ENCODE assay signal across 20 cellular contexts in the genomic region with DNA sequence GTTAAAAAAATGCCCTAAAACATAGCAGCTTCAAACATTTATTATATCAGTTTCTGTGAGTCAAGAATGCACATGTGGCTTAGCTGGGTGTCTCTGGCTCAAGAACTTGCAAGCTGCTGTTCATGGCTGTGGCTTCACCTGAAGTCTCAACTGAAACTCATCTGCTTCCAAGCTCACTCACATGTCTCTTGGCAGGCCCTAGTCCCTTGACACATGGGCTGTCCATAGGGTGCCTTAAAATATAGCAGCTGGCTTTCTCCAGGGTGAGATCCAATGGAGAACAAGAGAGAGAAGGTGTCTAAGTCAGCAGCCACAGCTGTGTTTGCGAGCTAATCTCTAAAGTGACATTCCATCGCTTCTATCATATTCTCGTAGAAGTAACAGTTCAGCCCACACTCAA.
DNase-seq lines count a peak whose midpoint lies in the region; ATAC-seq and TF ChIP-seq lines count a peak whose summit lies in the region.
"Had no signal": no experiment of that assay in that cellular context is flagged by ENCODE, and none has a peak within 500 bp of the region (broad histone marks: within the 10 kb centered on the region; RNA-seq: fewer than 3 reads in every experiment).

No MANE protein-coding gene starts in this region.

- no peak overlapping the region for H4K12ac ChIP-seq in trophoblast cell (ENCODE audit: low read depth, low read length)

- H3K9me3 ChIP-seq in Loucy (ENCODE audit: insufficient read depth, low read depth, low read length) (no peaks in the 10 kb centered on the region), SJCRH30 (replicated peaks) (no peaks in the 10 kb centered on the region), trophoblast cell (ENCODE audit: insufficient read depth, low read depth, low read length) (no peaks in the 10 kb centered on the region)
- H3K9me3 ChIP-seq: SK-N-SH had no signal

- H3K23ac ChIP-seq in trophoblast cell (ENCODE audit: low read length) = no peak overlapping the region

- H3K4me3 ChIP-seq in Loucy (ENCODE audit: low read length, poor library complexity, severe bottlenecking) = no peak overlapping the region
- H3K4me3 ChIP-seq in SJCRH30 = no peak overlapping the region
- no peak overlapping the region for H3K4me3 ChIP-seq in trophoblast cell (ENCODE audit: low read depth, low read length)
- H3K4me3 ChIP-seq: BLaER1 treated with 17β-estradiol and CSF1 and Interleukin-3, amounts not matched to agents 10 nM and 100 nM had no signal

- H2AFZ ChIP-seq in Loucy (ENCODE audit: low read length) (0 out of 2 replicates have a peak overlapping the region, but pooled peaks have one; percentile 35), trophoblast cell (ENCODE audit: insufficient read depth, low read length, poor library complexity) (no peak overlapping the region)

- TF ChIP-seq CTCF in Loucy (conservative IDR thresholded peaks at IDR 0.05; ENCODE audit: low read length) = no peak

- H3K14ac ChIP-seq in trophoblast cell (ENCODE audit: low read length) = no peak overlapping the region

- H3K79me2 ChIP-seq in Loucy (ENCODE audit: insufficient read depth, low read length) = no peaks in the 10 kb centered on the region
- H3K79me2 ChIP-seq in trophoblast cell (ENCODE audit: control insufficient read depth, insufficient read depth, low read length, poor library complexity) = peaks cover 1% of the 10 kb centered on the region

- no CpG with 5 or more reads among the region's 3 CpGs for WGBS in trophoblast cell (ENCODE audit: extremely low coverage, insufficient coverage, insufficient read length)

- H4K8ac ChIP-seq in trophoblast cell (ENCODE audit: low read depth, low read length) = no peak overlapping the region

- H3K36me3 ChIP-seq in Loucy (ENCODE audit: insufficient read depth, low read length) = no peaks in the 10 kb centered on the region
- H3K36me3 ChIP-seq in SJCRH30 = no peaks in the 10 kb centered on the region
- H3K36me3 ChIP-seq in trophoblast cell (ENCODE audit: control insufficient read depth in 1 of 2, insufficient read depth in 2 of 2, low read length in 2 of 2) = no peaks in the 10 kb centered on the region
- H3K36me3 ChIP-seq: BLaER1 treated with 17β-estradiol and CSF1 and Interleukin-3, amounts not matched to agents 10 nM and 100 nM had no signal

- H3K9ac ChIP-seq in Loucy (ENCODE audit: low read depth, low read length, poor library complexity, severe bottlenecking) (no peak overlapping the region), trophoblast cell (ENCODE audit: low read length) (peak overlapping the region; percentile 61)
- H3K9ac ChIP-seq: BLaER1 treated with 17β-estradiol and CSF1 and Interleukin-3, amounts not matched to agents 10 nM and 100 nM; SK-N-SH had no signal

- peak overlapping the region; percentile 44 for H2BK12ac ChIP-seq in trophoblast cell (ENCODE audit: low read length)

- peak overlapping the region; percentile 5 for H2BK120ac ChIP-seq in trophoblast cell (ENCODE audit: insufficient read depth, low read length, poor library complexity)

- no peak overlapping the region for H2BK5ac ChIP-seq in trophoblast cell (ENCODE audit: low read depth, low read length, poor library complexity)

- peaks cover 8% of the 10 kb centered on the region for H3K79me1 ChIP-seq in trophoblast cell (ENCODE audit: low read length)

- H3K18ac ChIP-seq in trophoblast cell (ENCODE audit: low read length) = no peak overlapping the region

- H3K4me2 ChIP-seq in Loucy (ENCODE audit: low read depth, low read length, poor library complexity, severe bottlenecking) (peak overlapping the region; percentile 37), trophoblast cell (ENCODE audit: low read length) (no peak overlapping the region)
- H3K4me2 ChIP-seq: SK-N-SH had no signal

- peaks cover 36% of the 10 kb centered on the region for H3K4me1 ChIP-seq in Loucy (ENCODE audit: insufficient read depth, low read length, poor library complexity, severe bottlenecking)
- H3K4me1 ChIP-seq in SJCRH30 = peaks cover 40% of the 10 kb centered on the region
- H3K4me1 ChIP-seq in trophoblast cell (ENCODE audit: control insufficient read depth in 1 of 2, insufficient read depth in 2 of 2, low read length in 2 of 2) = peaks cover 0 to 2% of the 10 kb centered on the region in 2 experiments

- peak overlapping the region; percentile 4 for H4K91ac ChIP-seq in trophoblast cell (ENCODE audit: low read depth, low read length)

- H3F3A ChIP-seq in Loucy (ENCODE audit: low read depth) = no peaks in the 10 kb centered on the region; the same call in 1 of the 2 replicates

- ATAC-seq in HG02870 (IDR thresholded peaks at IDR 0.05; ENCODE audit: unreplicated experiment) = no peak
- no peak for ATAC-seq in HG02610 (IDR thresholded peaks at IDR 0.05; ENCODE audit: unreplicated experiment)

- H3K27ac ChIP-seq in SJCRH30 (peak overlapping the region; percentile 50), trophoblast cell (ENCODE audit: low read depth, low read length) (no peak overlapping the region)
- H3K27ac ChIP-seq: BLaER1 treated with 17β-estradiol and CSF1 and Interleukin-3, amounts not matched to agents 10 nM and 100 nM had no signal

- no peaks in the 10 kb centered on the region for H3K9me2 ChIP-seq in Loucy (replicated peaks; ENCODE audit: low read depth, low read length)
- H3K9me2 ChIP-seq: SK-N-SH had no signal

- no peak overlapping the region for H3K4ac ChIP-seq in trophoblast cell (ENCODE audit: low read depth, low read length)

- DNase-seq in DMS53 (lab: John Stamatoyannopoulos, UW) = peak; percentile 39
- DNase-seq in DMS53 treated with DMSO at 0.1 percent for 48 hours (lab: John Stamatoyannopoulos, UW; ENCODE audit: unreplicated experiment) = no peak
- peak; percentile 69 to 80 for DNase-seq in SJCRH30
- DNase-seq in trophoblast cell = no peak
- no peak for DNase-seq in inferior parietal cortex (ENCODE audit: extremely low spot score)
- DNase-seq: 8988T; CD4-positive, alpha-beta memory T cell; EL; Kasumi-1; NCI-H1092; NCI-H1436; NCI-H1930; NCI-H510A; NCI-H748 treated with DMSO at 0.1 percent for 48 hours; SHP77 treated with DMSO at 0.1 percent for 48 hours; SK-N-SH had no signal

- H2AK5ac ChIP-seq in trophoblast cell (ENCODE audit: low read length) = no peak overlapping the region

- H4K20me1 ChIP-seq in Loucy (ENCODE audit: insufficient read depth, low read length, poor library complexity, severe bottlenecking) = no peaks in the 10 kb centered on the region
- H4K20me1 ChIP-seq: BLaER1 treated with 17β-estradiol and CSF1 and Interleukin-3, amounts not matched to agents 10 nM and 100 nM had no signal

- no peaks in the 10 kb centered on the region for H3K27me3 ChIP-seq in Loucy (ENCODE audit: insufficient read depth, low read length, poor library complexity, severe bottlenecking)
- no peaks in the 10 kb centered on the region for H3K27me3 ChIP-seq in SJCRH30
- H3K27me3 ChIP-seq in trophoblast cell (ENCODE audit: insufficient read depth, low read length) = no peaks in the 10 kb centered on the region
- H3K27me3 ChIP-seq: BLaER1 treated with 17β-estradiol and CSF1 and Interleukin-3, amounts not matched to agents 10 nM and 100 nM had no signal

Comparison
In these comparisons a context has a peak if more than half of its experiments do, and no peak if none do; other contexts are left out.
1. DNase-seq: peak in DMS53 (single experiment) and SJCRH30 (2 of 2); none in DMS53 treated with DMSO at 0.1 percent for 48 hours (single experiment), trophoblast cell (0 of 2) and inferior parietal cortex (single experiment).